8 cellular contexts compared by ENCODE assay signal in the genomic region with DNA sequence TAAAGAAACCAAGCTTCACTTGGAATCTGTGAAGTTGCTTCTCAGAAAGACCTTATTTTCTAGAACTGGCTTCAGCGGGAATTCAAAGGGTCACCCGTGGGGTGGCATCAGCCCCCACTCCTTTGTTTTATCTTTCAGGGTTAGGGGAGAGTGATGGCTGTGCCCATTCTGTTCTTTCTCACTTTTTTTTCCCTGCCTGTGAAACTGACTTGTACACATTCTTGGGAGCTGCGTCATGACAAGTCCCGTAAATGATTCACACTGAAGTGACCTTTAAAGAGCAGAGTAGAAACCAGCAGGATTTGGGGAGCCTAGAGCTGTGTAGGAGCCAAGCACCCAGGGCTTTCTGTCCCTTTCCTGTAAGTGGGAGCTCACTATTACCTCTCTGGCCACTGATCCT. TPM values are rescaled to one million over a fixed set of nuclear protein-coding genes. Genes with fewer than 3 reads are reported as not detected.
A peak's percentile ranks its signal among the peaks of the same experiment; 100 is the strongest.
DNase-seq lines count a peak whose midpoint lies in the region; ATAC-seq and TF ChIP-seq lines count a peak whose summit lies in the region.

No MANE protein-coding gene starts in this region.

- ATAC-seq in Right ventricle myocardium superior (ENCODE audit: poor library complexity) = peak; percentile 78
- ATAC-seq in psoas muscle = peak; percentile 56 to 82 (median 79)
- no peak for ATAC-seq in HG03095 (IDR thresholded peaks at IDR 0.05; ENCODE audit: unreplicated experiment)
- ATAC-seq in HG03460 (IDR thresholded peaks at IDR 0.05; ENCODE audit: unreplicated experiment) = no peak
- ATAC-seq in GM18502 (IDR thresholded peaks at IDR 0.05; ENCODE audit: poor library complexity, unreplicated experiment) = no peak
- no peak for ATAC-seq in HG02973 (IDR thresholded peaks at IDR 0.05; ENCODE audit: unreplicated experiment)

- H3K4me3 ChIP-seq in psoas muscle = peak overlapping the region; percentile 8

- intact Hi-C loops in Right ventricle myocardium superior (cut with DNase I) (loop anchor here (5.0 kb wide), 1 partner anchor 48 kb away; no protein-coding TSS in a partner anchor), psoas muscle (cut with DNase I) (no loop called here)

- DNase-seq in DMS53 (lab: John Stamatoyannopoulos, UW) (peak; percentile 81), T1000 (lab: John Stamatoyannopoulos, UW) (peak; percentile 18), Right ventricle myocardium superior (no peak), psoas muscle (peak in 1 of 2 donors; percentile 19)

- 32 to 53% (median 38%) methylated on average over 4 of the region's 4 CpGs for WGBS in psoas muscle, 3 donors

- TF ChIP-seq CTCF in psoas muscle (IDR thresholded peaks at IDR 0.05) = no peak

- peak overlapping the region; percentile 68 for H3K27ac ChIP-seq in psoas muscle

- H3K9me3 ChIP-seq in psoas muscle = no peaks in the 10 kb centered on the region

- H3K36me3 ChIP-seq in psoas muscle (ENCODE audit: insufficient read depth in 1 of 2, low read depth in 1 of 2) = no peaks in the 10 kb centered on the region

- peaks cover 0 to 10% (median 0%) of the 10 kb centered on the region in 3 donors for H3K27me3 ChIP-seq in psoas muscle (ENCODE audit: insufficient read depth in 3 of 3, low read length in 2 of 3)

- peaks cover 19% of the 10 kb centered on the region for H3K4me1 ChIP-seq in psoas muscle

RNA-seq across cellular contexts. Expression of a gene that starts 43.8 kb away (rescaled TPM):
- total RNA-seq in Right ventricle myocardium superior (3.3 TPM), psoas muscle (under 1 TPM in 3 of 4 donors, not detected in 1; 0.32 to 0.58 (median 0.39) TPM)
- polyA plus RNA-seq in psoas muscle = under 1 TPM in 2 of 3 donors, not detected in 1; 0.04 to 0.14 TPM

Comparison
In these comparisons a context has a peak if more than half of its experiments do, and no peak if none do; other contexts are left out.
1. ATAC-seq: peak in Right ventricle myocardium superior (single experiment) and psoas muscle (4 of 4); none in HG03095 (single experiment), HG03460 (single experiment), GM18502 (single experiment) and HG02973 (single experiment).